In genomic region chr3:4981688-4982494, GRCh38 we compare ENCODE assay signal across 7 cellular contexts. TPM values are rescaled to one million over a fixed set of nuclear protein-coding genes. Genes with fewer than 3 reads are reported as not detected.
A peak's percentile ranks its signal among the peaks of the same experiment; 100 is the strongest.
DNase-seq lines count a peak whose midpoint lies in the region; ATAC-seq, FAIRE-seq and TF ChIP-seq lines count a peak whose summit lies in the region.

No MANE protein-coding gene starts in this region.

- H3K27me3 ChIP-seq in bronchial epithelial cell (ENCODE audit: control insufficient read depth, insufficient read depth, low read length) (no peaks in the 10 kb centered on the region), mucosa of stomach (ENCODE audit: control insufficient read depth, insufficient read depth, low read length) (no peaks in the 10 kb centered on the region)

- no peak for FAIRE-seq in bronchial epithelial cell (lab: Jason Lieb, UNC)

- peak overlapping the region; percentile 82 for H3K4me3 ChIP-seq in GM12865 (ENCODE audit: low read depth, low read length)
- H3K4me3 ChIP-seq in bronchial epithelial cell (ENCODE audit: low read depth, low read length), result peak overlapping the region; percentile 95
- H3K4me3 ChIP-seq in mucosa of stomach (ENCODE audit: low read length), result peak overlapping the region; percentile 9

- H3K36me3 ChIP-seq in bronchial epithelial cell (ENCODE audit: control insufficient read depth, insufficient read depth, low read length) (peaks cover 20% of the 10 kb centered on the region), mucosa of stomach (ENCODE audit: control insufficient read depth, insufficient read depth, low read length) (peaks cover 17% of the 10 kb centered on the region)

- ATAC-seq in GM18861 (IDR thresholded peaks at IDR 0.05; ENCODE audit: unreplicated experiment) (no peak), GM21576 (IDR thresholded peaks at IDR 0.05; ENCODE audit: unreplicated experiment) (no peak), HG03442 (IDR thresholded peaks at IDR 0.05; ENCODE audit: unreplicated experiment) (no peak)

- peak overlapping the region; percentile 99 for H3K9ac ChIP-seq in mucosa of stomach (ENCODE audit: low read length)

- peak; percentile 26 for TF ChIP-seq CTCF in GM12865 (IDR thresholded peaks at IDR 0.05; ENCODE audit: insufficient read depth, low read depth, low read length, missing control alignments)
- TF ChIP-seq CTCF in bronchial epithelial cell (IDR thresholded peaks at IDR 0.05; ENCODE audit: insufficient read depth, low read length, severe bottlenecking), result peak; percentile 47

- DNase-seq in GM12865 (ENCODE audit: low read depth) (no peak), NCI-H526 treated with DMSO at 0.1 percent for 48 hours (lab: John Stamatoyannopoulos, UW) (peak; percentile 14), bronchial epithelial cell (ENCODE audit: low read depth) (peak; percentile 74)

- H3K4me1 ChIP-seq in mucosa of stomach (ENCODE audit: control insufficient read depth, insufficient read depth, low read length), result peaks cover 54% of the 10 kb centered on the region

- H3K9me3 ChIP-seq in mucosa of stomach (ENCODE audit: control insufficient read depth, low read length), result no peaks in the 10 kb centered on the region

RNA-seq across cellular contexts. Expression of gene BHLHE40, which starts 2.7 kb away (rescaled TPM):
- 38.5 and 42.9 TPM in 2 replicates for total RNA-seq in bronchial epithelial cell

Comparison
In these comparisons a context has a peak if more than half of its experiments do, and no peak if none do; other contexts are left out.
1. H3K4me3 ChIP-seq: peak in every context shown above with its lines; median percentile 95 in bronchial epithelial cell; 82 in GM12865; 9 in mucosa of stomach.